27 cellular contexts compared by ENCODE assay signal in the genomic region with DNA sequence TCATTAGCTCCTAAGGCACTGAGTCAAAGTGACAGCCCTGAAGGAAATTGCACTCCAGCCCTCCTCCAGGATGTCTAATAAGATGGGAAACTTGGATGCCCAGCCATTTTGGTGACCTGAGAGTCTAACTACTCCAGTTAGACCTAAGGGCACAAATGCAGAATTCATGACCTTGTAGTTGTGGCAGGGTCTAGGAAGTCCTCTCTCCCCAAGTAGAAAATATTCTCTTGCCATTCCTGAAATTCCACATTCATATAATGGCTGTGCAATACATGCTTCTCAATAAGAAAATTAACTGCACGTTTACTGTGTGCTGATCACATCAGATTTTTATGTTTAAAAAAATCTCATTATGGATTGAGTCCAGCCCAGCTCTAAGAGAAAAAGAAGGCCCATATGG.
"Had no signal": no experiment of that assay in that cellular context is flagged by ENCODE, and none has a peak within 500 bp of the region (broad histone marks: within the 10 kb centered on the region; RNA-seq: fewer than 3 reads in every experiment).

No MANE protein-coding gene starts in this region.

- H3K36me3 ChIP-seq: neural progenitor cell, ovary, uterus had no signal

- H3K27ac Mint-ChIP-seq: natural killer cell treated with Interleukin-12 subunit alpha and Interleukin-12 subunit beta and Interleukin-15 and Interleukin-18, amount 100 ng/mL, for 72 hours; neural progenitor cell; progenitor cell of endocrine pancreas; stimulated activated effector memory CD8-positive, alpha-beta T cell treated with anti-CD3 and anti-CD28 coated beads, Interleukin-12 subunit alpha, Interleukin-12 subunit beta, amount 100 ng/mL, for 72 hours; stimulated activated naive B cell treated with anti-CD40 and anti-IgM and Interleukin-4, amounts not matched to agents 10 μg/mL and 1 μg/mL and 100 μg/mL, for 72 hours; stimulated activated naive CD8-positive, alpha-beta T cell treated with anti-CD3 and anti-CD28 coated beads, Interleukin-15, Interleukin-2, amounts not matched to agents 100 ng/mL and 50 ng/mL, for 24 hours had no signal

- H3K4me1 Mint-ChIP-seq: stimulated activated effector memory CD8-positive, alpha-beta T cell treated with anti-CD3 and anti-CD28 coated beads, Interleukin-12 subunit alpha, Interleukin-12 subunit beta, amount 100 ng/mL, for 72 hours had no signal

- ATAC-seq: naive thymus-derived CD8-positive, alpha-beta T cell; natural killer cell treated with Interleukin-12 subunit alpha and Interleukin-12 subunit beta and Interleukin-15 and Interleukin-18, amount 100 ng/mL, for 72 hours; psoas muscle; right cardiac atrium; stimulated activated effector memory CD8-positive, alpha-beta T cell treated with anti-CD3 and anti-CD28 coated beads, Interleukin-12 subunit alpha, Interleukin-12 subunit beta, amount 100 ng/mL, for 72 hours; stimulated activated naive B cell treated with anti-CD40 and anti-IgM and Interleukin-4, amounts not matched to agents 10 μg/mL and 1 μg/mL and 100 μg/mL, for 72 hours; upper lobe of right lung had no signal

- H3K4me3 Mint-ChIP-seq: naive thymus-derived CD8-positive, alpha-beta T cell; natural killer cell treated with Interleukin-12 subunit alpha and Interleukin-12 subunit beta and Interleukin-15 and Interleukin-18, amount 100 ng/mL, for 72 hours; neural progenitor cell; stimulated activated effector memory CD8-positive, alpha-beta T cell treated with anti-CD3 and anti-CD28 coated beads, Interleukin-12 subunit alpha, Interleukin-12 subunit beta, amount 100 ng/mL, for 72 hours; stimulated activated naive B cell treated with anti-CD40 and anti-IgM and Interleukin-4, amounts not matched to agents 10 μg/mL and 1 μg/mL and 100 μg/mL, for 72 hours; stimulated activated naive CD8-positive, alpha-beta T cell treated with anti-CD3 and anti-CD28 coated beads, Interleukin-15, Interleukin-2, amounts not matched to agents 100 ng/mL and 50 ng/mL, for 24 hours had no signal

- DNase-seq: naive thymus-derived CD8-positive, alpha-beta T cell; occipital lobe; ovary; posterior cingulate gyrus; psoas muscle; right cardiac atrium; right lobe of liver; sigmoid colon; small intestine; stimulated activated CD4-positive, alpha-beta T cell treated with anti-CD3 and anti-CD28 coated beads, Interleukin-15, amount 100 ng/mL, for 24 hours; stimulated activated CD4-positive, alpha-beta T cell treated with anti-CD3 and anti-CD28 coated beads, Interleukin-2, amount 100 ng/mL, for 24 hours; stimulated activated CD4-positive, alpha-beta T cell treated with anti-CD3 and anti-CD28 coated beads, Interleukin-2, amount 100 ng/mL, for 48 hours; stimulated activated CD4-positive, alpha-beta T cell treated with anti-CD3 and anti-CD28 coated beads, Interleukin-4, amount 100 ng/mL, for 24 hours; stimulated activated naive B cell treated with anti-CD40 and anti-IgM and Interleukin-4, amounts not matched to agents 10 μg/mL and 1 μg/mL and 100 μg/mL, for 72 hours; stimulated activated naive CD4-positive, alpha-beta T cell treated with Interleukin-2 at 50 U/mL for 16 hours; stomach; thyroid gland; upper lobe of right lung; uterus had no signal

- H3K27me3 ChIP-seq: neural progenitor cell, ovary, right lobe of liver, sigmoid colon, stomach, thyroid gland, tibial nerve, upper lobe of right lung, uterus had no signal

- H3K9me3 ChIP-seq: ovary, psoas muscle, right lobe of liver, sigmoid colon, stomach, thoracic aorta, thyroid gland, tibial nerve, upper lobe of right lung, uterus had no signal

- H3K4me3 ChIP-seq: neural progenitor cell, ovary, psoas muscle, right lobe of liver, sigmoid colon, stomach, thoracic aorta, thyroid gland, tibial nerve, upper lobe of right lung, uterus had no signal

- H3K9me3 Mint-ChIP-seq: natural killer cell treated with Interleukin-12 subunit alpha and Interleukin-12 subunit beta and Interleukin-15 and Interleukin-18, amount 100 ng/mL, for 72 hours; neural progenitor cell; stimulated activated effector memory CD8-positive, alpha-beta T cell treated with anti-CD3 and anti-CD28 coated beads, Interleukin-12 subunit alpha, Interleukin-12 subunit beta, amount 100 ng/mL, for 72 hours; stimulated activated naive B cell treated with anti-CD40 and anti-IgM and Interleukin-4, amounts not matched to agents 10 μg/mL and 1 μg/mL and 100 μg/mL, for 72 hours; stimulated activated naive CD8-positive, alpha-beta T cell treated with anti-CD3 and anti-CD28 coated beads, Interleukin-15, Interleukin-2, amounts not matched to agents 100 ng/mL and 50 ng/mL, for 24 hours had no signal

- H3K9ac ChIP-seq: neural progenitor cell, parathyroid adenoma had no signal

- H3K4me1 ChIP-seq: parathyroid adenoma, thyroid gland, upper lobe of right lung, uterus had no signal

- H3K27me3 Mint-ChIP-seq: naive thymus-derived CD8-positive, alpha-beta T cell; natural killer cell treated with Interleukin-12 subunit alpha and Interleukin-12 subunit beta and Interleukin-15 and Interleukin-18, amount 100 ng/mL, for 72 hours; progenitor cell of endocrine pancreas; stimulated activated naive B cell treated with anti-CD40 and anti-IgM and Interleukin-4, amounts not matched to agents 10 μg/mL and 1 μg/mL and 100 μg/mL, for 72 hours; stimulated activated naive CD8-positive, alpha-beta T cell treated with anti-CD3 and anti-CD28 coated beads, Interleukin-15, Interleukin-2, amounts not matched to agents 100 ng/mL and 50 ng/mL, for 24 hours had no signal
